ENCODE assay signal across 20 cellular contexts in genomic region chr18:59229681-59230443, GRCh38. TPM values are rescaled to one million over a fixed set of nuclear protein-coding genes. Genes with fewer than 3 reads are reported as not detected.
DNase-seq lines count a peak whose midpoint lies in the region; ATAC-seq and TF ChIP-seq lines count a peak whose summit lies in the region.
"Had no signal": no experiment of that assay in that cellular context is flagged by ENCODE, and none has a peak within 500 bp of the region (broad histone marks: within the 10 kb centered on the region; RNA-seq: fewer than 3 reads in every experiment).

No MANE protein-coding gene starts in this region.

- CTCF ChIA-PET in activated CD8-positive, alpha-beta T cell treated with anti-CD3 and anti-CD28 coated beads for 36 hours (lab: Charles Lee) = interaction anchor here (1.0 to 3.1 kb wide), 5 partner anchors 19 to 173 kb away, joined by 3 to 8 read pairs (median 4); no protein-coding TSS in a partner anchor
- CTCF ChIA-PET in activated CD8-positive, alpha-beta T cell treated with anti-CD3 and anti-CD28 coated beads, Interleukin-2, amount 10 ng/mL, durations not matched to agents 7 days and 5 days (lab: Charles Lee) = interaction anchor here (1.8 kb wide), 1 partner anchor 173 kb away, joined by 7 read pairs; no protein-coding TSS in a partner anchor
- CTCF ChIA-PET in HEK293 (lab: Yijun Ruan, JAX) = interaction anchor here (0.7 to 4.1 kb wide), 7 partner anchors 7 to 461 kb away, joined by 3 to 26 read pairs (median 5); no protein-coding TSS in a partner anchor

- no peak overlapping the region for H3K9ac ChIP-seq in SK-N-MC (ENCODE audit: insufficient read length)
- H3K9ac ChIP-seq: GM23248 had no signal

- no peak overlapping the region for H3K27ac Mint-ChIP-seq in activated CD8-positive, alpha-beta T cell treated with anti-CD3 and anti-CD28 coated beads for 36 hours
- H3K27ac Mint-ChIP-seq in activated CD8-positive, alpha-beta T cell treated with anti-CD3 and anti-CD28 coated beads, Interleukin-2, amount 10 ng/mL, durations not matched to agents 7 days and 5 days = no peak overlapping the region

- H3K27ac ChIP-seq in HEK293 (ENCODE audit: extremely low read depth, low read depth, low read length) = no peak overlapping the region
- peak overlapping the region; percentile 88 for H3K27ac ChIP-seq in SK-N-MC
- H3K27ac ChIP-seq: GM23248, HL-60, Peyer's patch had no signal

- POLR2A ChIA-PET in activated CD8-positive, alpha-beta T cell treated with anti-CD3 and anti-CD28 coated beads for 36 hours (lab: Charles Lee) = no interaction called here
- POLR2A ChIA-PET in activated CD8-positive, alpha-beta T cell treated with anti-CD3 and anti-CD28 coated beads, Interleukin-2, amount 10 ng/mL, durations not matched to agents 7 days and 5 days (lab: Charles Lee) = no interaction called here
- POLR2A ChIA-PET in HEK293 (lab: Yijun Ruan, JAX) = interaction anchor here (1.1 kb wide), 1 partner anchor 10 kb away, joined by 3 read pairs; the partner anchor contains the start of gene GRP

- DNase-seq in activated CD8-positive, alpha-beta T cell treated with anti-CD3 and anti-CD28 coated beads for 36 hours = peak; percentile 16
- no peak for DNase-seq in activated CD8-positive, alpha-beta T cell treated with anti-CD3 and anti-CD28 coated beads, Interleukin-2, amount 10 ng/mL, durations not matched to agents 7 days and 5 days
- no peak for DNase-seq in SK-N-MC (ENCODE audit: low read depth, low spot score)
- DNase-seq in putamen (ENCODE audit: low spot score) = peak; percentile 65
- no peak for DNase-seq in Kasumi-1 (lab: John Stamatoyannopoulos, UW)
- no peak for DNase-seq in NCI-H774 (lab: John Stamatoyannopoulos, UW)
- DNase-seq: COR-L47, DMS153, NCI-H1436 treated with DMSO at 0.1 percent for 48 hours, NCI-H2029 treated with DMSO at 0.1 percent for 48 hours, NCI-H510A treated with DMSO at 0.1 percent for 48 hours, Peyer's patch, SHP77 had no signal

- intact Hi-C loops in activated CD8-positive, alpha-beta T cell treated with anti-CD3 and anti-CD28 coated beads for 36 hours (cut with micrococcal nuclease) = no loop called here

- no peak for TF ChIP-seq CTCF in activated CD8-positive, alpha-beta T cell treated with anti-CD3 and anti-CD28 coated beads for 36 hours (IDR thresholded peaks at IDR 0.05)
- TF ChIP-seq CTCF in HEK293 (tag by site-specific recombination; IDR thresholded peaks at IDR 0.05) = no peak

- H3K36me3 ChIP-seq in HEK293 (ENCODE audit: control insufficient read depth in 2 of 2, insufficient read depth in 1 of 2, low read length in 2 of 2) (no peaks in the 10 kb centered on the region), SK-N-MC (ENCODE audit: insufficient read depth, low read length) (peaks cover 58% of the 10 kb centered on the region)
- H3K36me3 ChIP-seq: Peyer's patch had no signal

- no peak for ATAC-seq in activated CD8-positive, alpha-beta T cell treated with anti-CD3 and anti-CD28 coated beads for 36 hours
- no peak for ATAC-seq in activated CD8-positive, alpha-beta T cell treated with anti-CD3 and anti-CD28 coated beads, Interleukin-2, amount 10 ng/mL, durations not matched to agents 7 days and 5 days
- ATAC-seq in HG02642 (IDR thresholded peaks at IDR 0.05; ENCODE audit: poor library complexity, unreplicated experiment) = no peak
- ATAC-seq: HCT116, SK-N-SH treated with all-trans-retinoic acid at 6 μM for 48 hours had no signal

- H3K9me3 Mint-ChIP-seq in activated CD8-positive, alpha-beta T cell treated with anti-CD3 and anti-CD28 coated beads for 36 hours = no peaks in the 10 kb centered on the region
- H3K9me3 Mint-ChIP-seq in activated CD8-positive, alpha-beta T cell treated with anti-CD3 and anti-CD28 coated beads, Interleukin-2, amount 10 ng/mL, durations not matched to agents 7 days and 5 days (ENCODE audit: insufficient read depth) = no peaks in the 10 kb centered on the region

- H3K4me3 ChIP-seq in HEK293 (ENCODE audit: low read depth, low read length) = no peak overlapping the region
- no peak overlapping the region for H3K4me3 ChIP-seq in SK-N-MC
- H3K4me3 ChIP-seq: GM23248, Peyer's patch had no signal

- H3K9me3 ChIP-seq in HEK293 (ENCODE audit: control insufficient read depth, insufficient read depth, low read depth, low read length) (no peaks in the 10 kb centered on the region), SK-N-MC (ENCODE audit: low read depth, low read length) (no peaks in the 10 kb centered on the region)
- H3K9me3 ChIP-seq: Peyer's patch had no signal

- no peaks in the 10 kb centered on the region for H3K36me3 Mint-ChIP-seq in activated CD8-positive, alpha-beta T cell treated with anti-CD3 and anti-CD28 coated beads for 36 hours (ENCODE audit: low read depth)
- H3K36me3 Mint-ChIP-seq in activated CD8-positive, alpha-beta T cell treated with anti-CD3 and anti-CD28 coated beads, Interleukin-2, amount 10 ng/mL, durations not matched to agents 7 days and 5 days (ENCODE audit: low read depth) = no peaks in the 10 kb centered on the region

- H3K4me1 Mint-ChIP-seq in activated CD8-positive, alpha-beta T cell treated with anti-CD3 and anti-CD28 coated beads for 36 hours (ENCODE audit: low read depth) = no peaks in the 10 kb centered on the region
- H3K4me1 Mint-ChIP-seq in activated CD8-positive, alpha-beta T cell treated with anti-CD3 and anti-CD28 coated beads, Interleukin-2, amount 10 ng/mL, durations not matched to agents 7 days and 5 days (ENCODE audit: low read depth) = no peaks in the 10 kb centered on the region

- H3K4me3 Mint-ChIP-seq in activated CD8-positive, alpha-beta T cell treated with anti-CD3 and anti-CD28 coated beads for 36 hours = no peak overlapping the region
- H3K4me3 Mint-ChIP-seq in activated CD8-positive, alpha-beta T cell treated with anti-CD3 and anti-CD28 coated beads, Interleukin-2, amount 10 ng/mL, durations not matched to agents 7 days and 5 days = no peak overlapping the region

- peaks cover 3% of the 10 kb centered on the region; the same call in 1 of the 2 replicates for H3K4me1 ChIP-seq in HEK293 (ENCODE audit: control insufficient read depth, insufficient read depth, low read length)
- H3K4me1 ChIP-seq: Peyer's patch had no signal

- H3K27me3 Mint-ChIP-seq in activated CD8-positive, alpha-beta T cell treated with anti-CD3 and anti-CD28 coated beads for 36 hours = peaks cover 21% of the 10 kb centered on the region
- H3K27me3 Mint-ChIP-seq in activated CD8-positive, alpha-beta T cell treated with anti-CD3 and anti-CD28 coated beads, Interleukin-2, amount 10 ng/mL, durations not matched to agents 7 days and 5 days (ENCODE audit: low read depth) = peaks cover 22% of the 10 kb centered on the region

TF ChIP-seq in HEK293, 187 proteins besides CTCF, POLR2A, EP300 and RAD21:
- TF ChIP-seq ZNF623 (tag by site-specific recombination; IDR thresholded peaks at IDR 0.05) (no peak), ZFHX2 (tag by site-specific recombination; conservative IDR thresholded peaks at IDR 0.05) (0 out of 2 replicates have a peak, but pooled peaks have one; percentile 26), ELK4 (IDR thresholded peaks at IDR 0.05; ENCODE audit: borderline replicate concordance, low read depth, low read length) (no peak)

RNA-seq across cellular contexts. Expression of gene GRP, which starts 9.9 kb away (rescaled TPM):
- total RNA-seq in activated CD8-positive, alpha-beta T cell treated with anti-CD3 and anti-CD28 coated beads for 36 hours = not detected
- total RNA-seq in activated CD8-positive, alpha-beta T cell treated with anti-CD3 and anti-CD28 coated beads, Interleukin-2, amount 10 ng/mL, durations not matched to agents 7 days and 5 days = not detected
- total RNA-seq: GM23248; Peyer's patch; T-helper 1 cell treated with Interleukin-12 subunit alpha and Interleukin-12 subunit beta and Interleukin-4 antibody, amounts not matched to agents 30 ng/mL and 1 ng/mL, for 36 hours had no signal

RNA-seq across cellular contexts. Expression of gene RAX, which starts 43.4 kb away (rescaled TPM):
- not detected for total RNA-seq in activated CD8-positive, alpha-beta T cell treated with anti-CD3 and anti-CD28 coated beads for 36 hours
- total RNA-seq in activated CD8-positive, alpha-beta T cell treated with anti-CD3 and anti-CD28 coated beads, Interleukin-2, amount 10 ng/mL, durations not matched to agents 7 days and 5 days = not detected
- total RNA-seq: GM23248; Peyer's patch; T-helper 1 cell treated with Interleukin-12 subunit alpha and Interleukin-12 subunit beta and Interleukin-4 antibody, amounts not matched to agents 30 ng/mL and 1 ng/mL, for 36 hours had no signal

Comparison
In these comparisons a context has a peak if more than half of its experiments do, and no peak if none do; other contexts are left out.
1. DNase-seq: peak in activated CD8-positive, alpha-beta T cell treated with anti-CD3 and anti-CD28 coated beads for 36 hours (single experiment) and putamen (single experiment); none in activated CD8-positive, alpha-beta T cell treated with anti-CD3 and anti-CD28 coated beads, Interleukin-2, amount 10 ng/mL, durations not matched to agents 7 days and 5 days (single experiment), SK-N-MC (single experiment), Kasumi-1 (0 of 2) and NCI-H774 (single experiment).